26 cellular contexts compared by ENCODE assay signal in genomic region chr10:126331101-126331500, GRCh38. TPM values are rescaled to one million over a fixed set of nuclear protein-coding genes. Genes with fewer than 3 reads are reported as not detected.
DNase-seq lines count a peak whose midpoint lies in the region; ATAC-seq, FAIRE-seq and TF ChIP-seq lines count a peak whose summit lies in the region.
"Had no signal": no experiment of that assay in that cellular context is flagged by ENCODE, and none has a peak within 500 bp of the region (broad histone marks: within the 10 kb centered on the region; RNA-seq: fewer than 3 reads in every experiment).

No MANE protein-coding gene starts in this region.

- H3K4me3 ChIP-seq in bronchial epithelial cell (ENCODE audit: low read depth, low read length) (no peak overlapping the region), smooth muscle cell (no peak overlapping the region), lower lobe of right lung (no peak overlapping the region)
- H3K4me3 ChIP-seq: SK-N-MC had no signal

- TF ChIP-seq CTCF in bronchial epithelial cell (IDR thresholded peaks at IDR 0.05; ENCODE audit: insufficient read depth, low read length, severe bottlenecking) (no peak), smooth muscle cell (IDR thresholded peaks at IDR 0.05; ENCODE audit: borderline replicate concordance, insufficient read depth, poor library complexity, severe bottlenecking) (no peak), lower lobe of right lung (IDR thresholded peaks at IDR 0.05) (no peak)

- H2AFZ ChIP-seq in smooth muscle cell (ENCODE audit: low read depth), result no peak overlapping the region

- H3K79me2 ChIP-seq in smooth muscle cell (ENCODE audit: low read depth), result peaks cover 29% of the 10 kb centered on the region

- H3K4me2 ChIP-seq in smooth muscle cell, result peak overlapping the region; percentile 49

- no peaks in the 10 kb centered on the region for H3K4me1 ChIP-seq in smooth muscle cell (ENCODE audit: low read depth)
- no peaks in the 10 kb centered on the region for H3K4me1 ChIP-seq in lower lobe of right lung

- peaks cover 4% of the 10 kb centered on the region for H3F3A ChIP-seq in smooth muscle cell (ENCODE audit: low read depth)

- DNase-seq in EL (peak; percentile 73), NCI-H226 (peak; percentile 6), bronchial epithelial cell (ENCODE audit: low read depth) (peak; percentile 23), smooth muscle cell (lab: John Stamatoyannopoulos, UW; ENCODE audit: unreplicated experiment) (no peak), NCI-H510A treated with DMSO at 0.1 percent for 48 hours (lab: John Stamatoyannopoulos, UW) (no peak), lower lobe of right lung (no peak), NCI-H1694 treated with DMSO at 0.1 percent for 48 hours (lab: John Stamatoyannopoulos, UW) (no peak)
- DNase-seq: ACHN; activated CD4-positive, alpha-beta T cell treated with anti-CD3 and anti-CD28 coated beads for 48 hours; activated naive CD4-positive, alpha-beta T cell treated with anti-CD3 and anti-CD28 coated beads, Interleukin-2, amount 50 U/mL, for 16 hours; activated T-cell treated with anti-CD3 and anti-CD28 coated beads, Interleukin-2, amount 50 U/mL, for 72 hours; anterior cingulate cortex; foreskin fibroblast; GF-D8; H7; Kasumi-1; mesendoderm; naive B cell; NCI-H1048; NCI-H187 treated with DMSO at 0.1 percent for 48 hours; NCI-H748 treated with DMSO at 0.1 percent for 48 hours; nucleus accumbens; RPMI8226 had no signal

- 46% methylated on average over 3 of the region's 3 CpGs for WGBS in smooth muscle cell (ENCODE audit: low lambda C conversion rate)

- FAIRE-seq in bronchial epithelial cell (lab: Jason Lieb, UNC), result no peak
- FAIRE-seq: D721Med had no signal

- H3K9ac ChIP-seq in smooth muscle cell (ENCODE audit: low read depth), result no peak overlapping the region

- ATAC-seq in lower lobe of right lung, result no peak
- ATAC-seq: activated T-cell treated with anti-CD3 and anti-CD28 coated beads, Interleukin-2, amount 50 U/mL, for 72 hours had no signal

- H3K9me3 ChIP-seq in smooth muscle cell (replicated peaks; ENCODE audit: low read depth) (no peaks in the 10 kb centered on the region), lower lobe of right lung (no peaks in the 10 kb centered on the region)

- H3K27me3 ChIP-seq in bronchial epithelial cell (ENCODE audit: control insufficient read depth, insufficient read depth, low read length) (no peaks in the 10 kb centered on the region), smooth muscle cell (ENCODE audit: low read depth) (no peaks in the 10 kb centered on the region), lower lobe of right lung (ENCODE audit: low read depth) (no peaks in the 10 kb centered on the region)

- no peaks in the 10 kb centered on the region for H4K20me1 ChIP-seq in smooth muscle cell (ENCODE audit: low read depth)

- intact Hi-C loops in lower lobe of right lung (cut with DNase I), result no loop called here

- H3K36me3 ChIP-seq in bronchial epithelial cell (ENCODE audit: control insufficient read depth, insufficient read depth, low read length) (no peaks in the 10 kb centered on the region), smooth muscle cell (ENCODE audit: low read depth) (no peaks in the 10 kb centered on the region), lower lobe of right lung (no peaks in the 10 kb centered on the region)

- H3K27ac ChIP-seq in smooth muscle cell (ENCODE audit: low read depth) (peak overlapping the region; percentile 73), lower lobe of right lung (no peak overlapping the region)
- H3K27ac ChIP-seq: SK-N-MC, VCaP had no signal

RNA-seq across cellular contexts. Expression of gene ADAM12, which starts 57.2 kb away (rescaled TPM):
- total RNA-seq in bronchial epithelial cell (under 0.01 and 1.8 TPM in 2 replicates), smooth muscle cell (54.3 and 61.6 TPM in 2 replicates), lower lobe of right lung (0.92 TPM)
- polyA plus RNA-seq in smooth muscle cell, result 32.8 and 40.0 TPM in 2 replicates

Comparison
In these comparisons a context has a peak if more than half of its experiments do, and no peak if none do; other contexts are left out.
1. DNase-seq: peak in EL (single experiment), NCI-H226 (single experiment) and bronchial epithelial cell (single experiment); none in smooth muscle cell (single experiment), NCI-H510A treated with DMSO at 0.1 percent for 48 hours (single experiment), lower lobe of right lung (single experiment) and NCI-H1694 treated with DMSO at 0.1 percent for 48 hours (single experiment).
2. RNA of gene ADAM12, which starts 57.2 kb away (total RNA-seq): 54.3 to 61.6 TPM in smooth muscle cell; under 0.01 to 1.8 TPM in bronchial epithelial cell and 0.92 TPM in lower lobe of right lung (single experiment); every median in the first group is over 10 times any median in the second.